ENCODE assay signal across 8 cellular contexts in genomic region chr1:165598676-165599059, GRCh38. TPM values are rescaled to one million over a fixed set of nuclear protein-coding genes. Genes with fewer than 3 reads are reported as not detected.
DNase-seq lines count a peak whose midpoint lies in the region; ATAC-seq lines count a peak whose summit lies in the region.

No MANE protein-coding gene starts in this region.

- ATAC-seq in activated T-cell treated with anti-CD3 and anti-CD28 coated beads, Interleukin-2, amount 50 U/mL, for 4 hours: no peak
- ATAC-seq in activated CD8-positive, alpha-beta T cell treated with anti-CD3 and anti-CD28 coated beads, Interleukin-2, amount 10 ng/mL, durations not matched to agents 7 days and 5 days: no peak
- no peak for ATAC-seq in GM19035 (IDR thresholded peaks at IDR 0.05; ENCODE audit: unreplicated experiment)
- no peak for ATAC-seq in HG03196 (IDR thresholded peaks at IDR 0.05; ENCODE audit: unreplicated experiment)

- H3K9ac ChIP-seq in iPS-20b (ENCODE audit: low read depth, low read length) (peak overlapping the region; percentile 85), subcutaneous abdominal adipose tissue (ENCODE audit: low read length in 5 of 5) (peak overlapping the region; percentile 44 to 83 (median 68))

- peak overlapping the region; percentile 89 for H3K4me3 Mint-ChIP-seq in activated T-cell treated with anti-CD3 and anti-CD28 coated beads, Interleukin-2, amount 50 U/mL, for 4 hours
- H3K4me3 Mint-ChIP-seq in activated CD8-positive, alpha-beta T cell treated with anti-CD3 and anti-CD28 coated beads, Interleukin-2, amount 10 ng/mL, durations not matched to agents 7 days and 5 days: peak overlapping the region; percentile 90

- H3K27ac ChIP-seq in iPS-20b (ENCODE audit: low read length) (peak overlapping the region; percentile 58), subcutaneous abdominal adipose tissue (ENCODE audit: low read depth, low read length) (peak overlapping the region; percentile 79)

- peak overlapping the region; percentile 90 for H3K27ac Mint-ChIP-seq in activated CD8-positive, alpha-beta T cell treated with anti-CD3 and anti-CD28 coated beads, Interleukin-2, amount 10 ng/mL, durations not matched to agents 7 days and 5 days

- peaks cover 28% of the 10 kb centered on the region for H3K27me3 Mint-ChIP-seq in activated T-cell treated with anti-CD3 and anti-CD28 coated beads, Interleukin-2, amount 50 U/mL, for 4 hours (ENCODE audit: low read depth)
- peaks cover 24% of the 10 kb centered on the region for H3K27me3 Mint-ChIP-seq in activated CD8-positive, alpha-beta T cell treated with anti-CD3 and anti-CD28 coated beads, Interleukin-2, amount 10 ng/mL, durations not matched to agents 7 days and 5 days (ENCODE audit: low read depth)

- H3K27me3 ChIP-seq in iPS-20b (ENCODE audit: insufficient read depth, low read length) (peaks cover 11% of the 10 kb centered on the region; the same call in 1 of the 2 replicates), subcutaneous abdominal adipose tissue (ENCODE audit: control insufficient read depth in 5 of 5, insufficient read depth in 4 of 5, low read length in 5 of 5) (peaks cover 0 to 5% (median 0%) of the 10 kb centered on the region in 5 donors)

- H3K9me3 ChIP-seq in iPS-20b (ENCODE audit: insufficient read depth, low read depth, low read length) (no peaks in the 10 kb centered on the region), subcutaneous abdominal adipose tissue (ENCODE audit: control insufficient read depth in 5 of 5, low read length in 5 of 5) (no peaks in the 10 kb centered on the region)

- H3K4me1 ChIP-seq in iPS-20b (ENCODE audit: insufficient read depth, low read length): no peaks in the 10 kb centered on the region; the same call in 1 of the 2 replicates
- H3K4me1 ChIP-seq in subcutaneous abdominal adipose tissue (ENCODE audit: control insufficient read depth in 5 of 5, insufficient read depth in 5 of 5, low read length in 5 of 5): peaks cover 6 to 27% (median 21%) of the 10 kb centered on the region in 5 donors

- DNase-seq in activated T-cell treated with anti-CD3 and anti-CD28 coated beads, Interleukin-2, amount 50 U/mL, for 4 hours: no peak
- no peak for DNase-seq in activated T-cell treated with anti-CD3 and anti-CD28 coated beads, Interleukin-2, amount 50 U/mL, for 48 hours
- DNase-seq in activated CD8-positive, alpha-beta T cell treated with anti-CD3 and anti-CD28 coated beads, Interleukin-2, amount 10 ng/mL, durations not matched to agents 7 days and 5 days: no peak
- DNase-seq in SHP77 (lab: John Stamatoyannopoulos, UW): no peak

- POLR2A ChIA-PET in activated CD8-positive, alpha-beta T cell treated with anti-CD3 and anti-CD28 coated beads, Interleukin-2, amount 10 ng/mL, durations not matched to agents 7 days and 5 days (lab: Charles Lee): interaction anchor here (0.6 to 2.5 kb wide), 2 partner anchors 135 to 171 kb away, joined by 3 to 10 read pairs; partner anchors contain the start of gene TMCO1

- H3K36me3 Mint-ChIP-seq in activated T-cell treated with anti-CD3 and anti-CD28 coated beads, Interleukin-2, amount 50 U/mL, for 4 hours (ENCODE audit: insufficient read depth): no peaks in the 10 kb centered on the region
- H3K36me3 Mint-ChIP-seq in activated CD8-positive, alpha-beta T cell treated with anti-CD3 and anti-CD28 coated beads, Interleukin-2, amount 10 ng/mL, durations not matched to agents 7 days and 5 days (ENCODE audit: low read depth): no peaks in the 10 kb centered on the region

- H3K9me3 Mint-ChIP-seq in activated T-cell treated with anti-CD3 and anti-CD28 coated beads, Interleukin-2, amount 50 U/mL, for 4 hours: no peaks in the 10 kb centered on the region
- H3K9me3 Mint-ChIP-seq in activated CD8-positive, alpha-beta T cell treated with anti-CD3 and anti-CD28 coated beads, Interleukin-2, amount 10 ng/mL, durations not matched to agents 7 days and 5 days (ENCODE audit: insufficient read depth): no peaks in the 10 kb centered on the region

- peaks cover 28% of the 10 kb centered on the region for H3K4me1 Mint-ChIP-seq in activated T-cell treated with anti-CD3 and anti-CD28 coated beads, Interleukin-2, amount 50 U/mL, for 4 hours (ENCODE audit: low read depth)
- peaks cover 17% of the 10 kb centered on the region for H3K4me1 Mint-ChIP-seq in activated CD8-positive, alpha-beta T cell treated with anti-CD3 and anti-CD28 coated beads, Interleukin-2, amount 10 ng/mL, durations not matched to agents 7 days and 5 days (ENCODE audit: low read depth)

- H3K36me3 ChIP-seq in iPS-20b (ENCODE audit: insufficient read depth, low read depth, low read length) (no peaks in the 10 kb centered on the region), subcutaneous abdominal adipose tissue (ENCODE audit: control insufficient read depth in 5 of 5, insufficient read depth in 5 of 5, low read length in 5 of 5) (no peaks in the 10 kb centered on the region)

- CTCF ChIA-PET in activated CD8-positive, alpha-beta T cell treated with anti-CD3 and anti-CD28 coated beads, Interleukin-2, amount 10 ng/mL, durations not matched to agents 7 days and 5 days (lab: Charles Lee): interaction anchor here (0.6 to 13.1 kb wide), 12 partner anchors 10 to 328 kb away, joined by 3 to 155 read pairs (median 4); partner anchors contain the start of genes MGST3 and TMCO1

- H3K4me3 ChIP-seq in iPS-20b (ENCODE audit: low read length) (peak overlapping the region; percentile 90), subcutaneous abdominal adipose tissue (ENCODE audit: low read depth in 1 of 5, low read length in 5 of 5) (peak overlapping the region; percentile 65 to 85 (median 76))

RNA-seq across cellular contexts. Expression of gene MGST3, which starts 32.4 kb away (rescaled TPM):
- 10 to 100 TPM in 2 of 3 donors, 1 to 10 TPM in 1; 7.3 to 12.8 (median 11.5) TPM for total RNA-seq in activated T-cell treated with anti-CD3 and anti-CD28 coated beads, Interleukin-2, amount 50 U/mL, for 4 hours
- 10 to 100 TPM; 30.9 to 33.0 TPM for total RNA-seq in activated CD8-positive, alpha-beta T cell treated with anti-CD3 and anti-CD28 coated beads, Interleukin-2, amount 10 ng/mL, durations not matched to agents 7 days and 5 days

RNA-seq across cellular contexts. Expression of gene LRRC52, which starts 54.9 kb away (rescaled TPM):
- not detected for total RNA-seq in activated T-cell treated with anti-CD3 and anti-CD28 coated beads, Interleukin-2, amount 50 U/mL, for 4 hours
- total RNA-seq in activated CD8-positive, alpha-beta T cell treated with anti-CD3 and anti-CD28 coated beads, Interleukin-2, amount 10 ng/mL, durations not matched to agents 7 days and 5 days: not detected
